In genomic region chr4:17875402-17876070, GRCh38 we compare ENCODE assay signal across 16 cellular contexts.
DNase-seq lines count a peak whose midpoint lies in the region; ATAC-seq lines count a peak whose summit lies in the region.
"Had no signal": no experiment of that assay in that cellular context is flagged by ENCODE, and none has a peak within 500 bp of the region (broad histone marks: within the 10 kb centered on the region; RNA-seq: fewer than 3 reads in every experiment).

No MANE protein-coding gene starts in this region.

- ATAC-seq in activated CD8-positive, alpha-beta memory T cell treated with anti-CD3 and anti-CD28 coated beads, Interleukin-2, amount 10 ng/mL, durations not matched to agents 7 days and 5 days: peak; percentile 47
- peak; percentile 96 for ATAC-seq in GM21737 (IDR thresholded peaks at IDR 0.05; ENCODE audit: unreplicated experiment)
- ATAC-seq in HG03108 (IDR thresholded peaks at IDR 0.05; ENCODE audit: unreplicated experiment): peak; percentile 97

- H3K4me3 Mint-ChIP-seq in activated CD8-positive, alpha-beta memory T cell treated with anti-CD3 and anti-CD28 coated beads, Interleukin-2, amount 10 ng/mL, durations not matched to agents 7 days and 5 days: no peak overlapping the region
- H3K4me3 Mint-ChIP-seq: activated T-cell treated with anti-CD3 and anti-CD28 coated beads, Interleukin-2, amount 50 U/mL, for 24 hours had no signal

- peaks cover 5% of the 10 kb centered on the region for H3K36me3 Mint-ChIP-seq in activated CD8-positive, alpha-beta memory T cell treated with anti-CD3 and anti-CD28 coated beads, Interleukin-2, amount 10 ng/mL, durations not matched to agents 7 days and 5 days

- no peak overlapping the region for H3K27ac Mint-ChIP-seq in activated CD8-positive, alpha-beta memory T cell treated with anti-CD3 and anti-CD28 coated beads, Interleukin-2, amount 10 ng/mL, durations not matched to agents 7 days and 5 days
- H3K27ac Mint-ChIP-seq: activated T-cell treated with anti-CD3 and anti-CD28 coated beads, Interleukin-2, amount 50 U/mL, for 24 hours had no signal

- CTCF ChIA-PET in activated CD8-positive, alpha-beta memory T cell treated with anti-CD3 and anti-CD28 coated beads, Interleukin-2, amount 10 ng/mL, durations not matched to agents 7 days and 5 days (lab: Charles Lee): no interaction called here

- peaks cover 10% of the 10 kb centered on the region for H3K4me1 Mint-ChIP-seq in activated CD8-positive, alpha-beta memory T cell treated with anti-CD3 and anti-CD28 coated beads, Interleukin-2, amount 10 ng/mL, durations not matched to agents 7 days and 5 days

- H3K9me3 Mint-ChIP-seq in activated CD8-positive, alpha-beta memory T cell treated with anti-CD3 and anti-CD28 coated beads, Interleukin-2, amount 10 ng/mL, durations not matched to agents 7 days and 5 days (ENCODE audit: low read depth): no peaks in the 10 kb centered on the region

- H3K27me3 Mint-ChIP-seq in activated CD8-positive, alpha-beta memory T cell treated with anti-CD3 and anti-CD28 coated beads, Interleukin-2, amount 10 ng/mL, durations not matched to agents 7 days and 5 days: peaks cover 6% of the 10 kb centered on the region
- H3K27me3 Mint-ChIP-seq: activated T-cell treated with anti-CD3 and anti-CD28 coated beads, Interleukin-2, amount 50 U/mL, for 24 hours had no signal

- no peak for DNase-seq in activated CD8-positive, alpha-beta memory T cell treated with anti-CD3 and anti-CD28 coated beads, Interleukin-2, amount 10 ng/mL, durations not matched to agents 7 days and 5 days
- DNase-seq in activated CD8-positive, alpha-beta memory T cell treated with anti-CD3 and anti-CD28 coated beads for 24 hours: no peak
- no peak for DNase-seq in NK-92 treated with Interleukin-12 subunit alpha and Interleukin-12 subunit beta, amount 100 ng/mL, for 24 hours (lab: John Stamatoyannopoulos, UW)
- no peak for DNase-seq in NCI-H2227 treated with DMSO at 0.1 percent for 48 hours (lab: John Stamatoyannopoulos, UW)
- no peak for DNase-seq in activated gamma-delta T cell (lab: John Stamatoyannopoulos, UW)
- no peak for DNase-seq in A172 (ENCODE audit: low spot score)
- DNase-seq: activated CD4-positive, CD25-positive, alpha-beta regulatory T cell; activated T-cell treated with anti-CD3 and anti-CD28 coated beads, Interleukin-2, amount 50 U/mL, for 24 hours; COR-L47; hippocampal formation; mammary epithelial cell; NCI-H69; ovary; stomach had no signal

Comparison
In these comparisons a context has a peak if more than half of its experiments do, and no peak if none do; other contexts are left out.
1. ATAC-seq: peak in every context shown above with its lines; median percentile 97 in HG03108; 96 in GM21737; 47 in activated CD8-positive, alpha-beta memory T cell treated with anti-CD3 and anti-CD28 coated beads, Interleukin-2, amount 10 ng/mL, durations not matched to agents 7 days and 5 days.